In genomic region chr11:102191832-102192231, GRCh38 we compare ENCODE assay signal across 2 cellular contexts.
TF ChIP-seq lines count a peak whose summit lies in the region.

No MANE protein-coding gene starts in this region.

TF ChIP-seq in GM23338, 12 proteins besides CTCF, POLR2A, EP300 and RAD21 (continued from another document):
- TF ChIP-seq REST (IDR thresholded peaks at IDR 0.05; ENCODE audit: unreplicated experiment) (no peak), EZH2 (IDR thresholded peaks at IDR 0.05; ENCODE audit: low read depth, unreplicated experiment) (no peak), ZNF114 (CRISPR knock-in tag; IDR thresholded peaks at IDR 0.05) (no peak), ZNF331 (CRISPR knock-in tag; IDR thresholded peaks at IDR 0.05; ENCODE audit: low read depth) (no peak), ETS1 (IDR thresholded peaks at IDR 0.05) (no peak), STAT1 (IDR thresholded peaks at IDR 0.05; ENCODE audit: unreplicated experiment) (no peak), ZNF462 (CRISPR knock-in tag; IDR thresholded peaks at IDR 0.05) (no peak), EZH2phosphoT487 (IDR thresholded peaks at IDR 0.05; ENCODE audit: unreplicated experiment) (no peak), JUNB (IDR thresholded peaks at IDR 0.05; ENCODE audit: unreplicated experiment) (no peak), POLR2AphosphoS5 (IDR thresholded peaks at IDR 0.05; ENCODE audit: low read depth) (no peak)

TF ChIP-seq in WTC11, 78 proteins besides CTCF, POLR2A, EP300 and RAD21 (continued from another document):
- TF ChIP-seq ZNF532 (CRISPR knock-in tag; IDR thresholded peaks at IDR 0.05; ENCODE audit: borderline replicate concordance) (no peak), STAT6 (CRISPR knock-in tag; conservative IDR thresholded peaks at IDR 0.05; ENCODE audit: low read depth) (no peak), FOXK1 (CRISPR knock-in tag; IDR thresholded peaks at IDR 0.05) (no peak), RELA (CRISPR knock-in tag; IDR thresholded peaks at IDR 0.05; ENCODE audit: borderline replicate concordance) (no peak), ARID4B (CRISPR knock-in tag; IDR thresholded peaks at IDR 0.05; ENCODE audit: borderline replicate concordance) (no peak), USF1 (CRISPR knock-in tag; IDR thresholded peaks at IDR 0.05) (no peak), AR (CRISPR knock-in tag; IDR thresholded peaks at IDR 0.05) (no peak), MLX (CRISPR knock-in tag; IDR thresholded peaks at IDR 0.05) (no peak), FOXP1 (CRISPR knock-in tag; IDR thresholded peaks at IDR 0.05; ENCODE audit: borderline replicate concordance) (no peak), EMX1 (CRISPR knock-in tag; IDR thresholded peaks at IDR 0.05) (no peak), ZNF425 (CRISPR knock-in tag; conservative IDR thresholded peaks at IDR 0.05) (no peak), MXD4 (CRISPR knock-in tag; IDR thresholded peaks at IDR 0.05; ENCODE audit: borderline replicate concordance) (no peak), ZNF232 (CRISPR knock-in tag; IDR thresholded peaks at IDR 0.05) (no peak)
